In the genomic region with DNA sequence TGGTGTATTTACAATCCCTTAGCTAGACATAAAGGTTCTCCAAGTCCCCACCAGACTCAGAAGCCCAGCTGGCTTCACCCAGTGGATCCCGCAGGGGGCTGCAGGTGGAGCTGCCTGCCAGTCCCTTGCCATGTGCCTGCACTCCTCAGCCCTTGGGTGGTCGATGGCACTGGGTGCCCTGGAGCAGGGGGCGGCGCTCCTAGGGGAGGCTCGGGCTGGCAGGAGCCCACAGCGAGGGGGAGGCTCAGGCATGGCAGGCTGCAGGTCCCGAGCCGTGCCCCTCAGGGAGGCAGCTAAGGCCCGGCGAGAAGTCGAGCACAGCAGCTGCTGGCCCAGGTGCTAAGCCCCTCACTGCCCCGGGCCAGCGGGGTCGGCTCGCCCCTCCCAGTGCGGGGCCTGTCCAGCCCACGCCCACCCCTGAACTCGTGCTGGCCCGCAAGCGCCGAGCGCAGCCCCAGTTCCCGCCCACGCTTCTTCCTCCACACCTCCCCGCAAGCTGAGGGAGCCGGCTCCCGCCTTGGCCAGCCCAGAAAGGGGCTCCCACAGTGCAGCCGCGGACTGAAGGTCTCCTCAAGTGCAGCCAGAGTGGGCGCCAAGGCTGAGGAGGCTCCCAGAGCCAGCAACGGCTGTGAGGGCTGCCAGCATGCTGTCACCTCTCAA, we compare ENCODE assay signal across 7 cellular contexts.
DNase-seq lines count a peak whose midpoint lies in the region; ATAC-seq, FAIRE-seq and TF ChIP-seq lines count a peak whose summit lies in the region.
"Not testable (repeated sequence)": the region's sequence is repeated elsewhere in the genome, so short reads cannot be mapped to it uniquely, and the experiment has no call there.

No MANE protein-coding gene starts in this region.

- H2AFZ ChIP-seq in SK-N-SH (ENCODE audit: low read depth): 0 out of 2 replicates have a peak overlapping the region, but pooled peaks have one; percentile 61
- not testable (repeated sequence) for H2AFZ ChIP-seq in keratinocyte (ENCODE audit: control insufficient read depth, low read length)

- not testable (repeated sequence) for TF ChIP-seq CTCF in Calu3 (IDR thresholded peaks at IDR 0.05; ENCODE audit: unreplicated experiment); SK-N-SH (IDR thresholded peaks at IDR 0.05); brain microvascular endothelial cell (IDR thresholded peaks at IDR 0.05; ENCODE audit: low read depth, low read length, missing control alignments); keratinocyte (optimal IDR thresholded peaks at IDR 0.05 in 1 of 3, IDR thresholded peaks at IDR 0.05 in 1 of 3, conservative IDR thresholded peaks at IDR 0.05 in 1 of 3; ENCODE audit: extremely low read depth in 1 of 3, insufficient read depth in 2 of 3, low read length in 3 of 3); sigmoid colon (IDR thresholded peaks at IDR 0.05)

- H3K4me3 Mint-ChIP-seq in Calu3 (ENCODE audit: low read depth, unreplicated experiment): not testable (repeated sequence)

- not testable (repeated sequence) for H3K36me3 ChIP-seq in MG63; SK-N-SH (replicated peaks in 1 of 2; ENCODE audit: control insufficient read depth in 1 of 2, insufficient read depth in 2 of 2, low read length in 1 of 2); brain microvascular endothelial cell (replicated peaks); keratinocyte (ENCODE audit: control insufficient read depth in 2 of 2, extremely low read depth in 1 of 2, insufficient read depth in 2 of 2, low read length in 2 of 2); sigmoid colon

- H4K20me1 ChIP-seq in SK-N-SH (ENCODE audit: insufficient read depth); keratinocyte (ENCODE audit: control insufficient read depth, extremely low read depth, insufficient read depth, low read length): not testable (repeated sequence)

- H3K4me3 ChIP-seq in MG63; brain microvascular endothelial cell (ENCODE audit: low read depth, low read length); sigmoid colon: not testable (repeated sequence)
- H3K4me3 ChIP-seq in SK-N-SH (ENCODE audit: low read depth in 2 of 2, low read length in 1 of 2) (0 out of 4 replicates have a peak overlapping the region, but pooled peaks of 1 of the 2 experiments have one; percentile 53), keratinocyte (ENCODE audit: control insufficient read depth in 2 of 3, extremely low read depth in 1 of 3, insufficient read depth in 2 of 3, low read depth in 1 of 3, low read length in 3 of 3) (peak overlapping the region in 1 of 3 experiments; percentile 10)

- FAIRE-seq in keratinocyte (lab: Jason Lieb, UNC): not testable (repeated sequence)

- not testable (repeated sequence) for BruUV-seq in Calu3 (replicated peaks; lab: Mats Ljungman, UMichigan)

- not testable (repeated sequence) for TF ChIP-seq RAD21 in SK-N-SH (IDR thresholded peaks at IDR 0.05; ENCODE audit: low read length)

- H3K9me1 ChIP-seq in keratinocyte (ENCODE audit: control insufficient read depth, extremely low read depth, insufficient read depth, low read length): not testable (repeated sequence)

- peak; percentile 38 for ATAC-seq in esophagus mucosa

- dilution Hi-C loops in keratinocyte (cut with MboI; ENCODE audit: extremely low pct_ligation_motif_present, low sequenced_read_pairs): not testable (repeated sequence)

- 69% methylated on average over 4 of the region's 31 CpGs for WGBS in SK-N-SH (ENCODE audit: low lambda C conversion rate)
- WGBS in sigmoid colon, 2 donors: 90 to 92% methylated on average over 31 of the region's 31 CpGs

- not testable (repeated sequence) for H3K79me2 ChIP-seq in SK-N-SH (ENCODE audit: insufficient read depth); keratinocyte (ENCODE audit: control insufficient read depth, insufficient read depth, low read length)

- POLR2A ChIA-PET in SK-N-SH (lab: Yijun Ruan, JAX): not testable (repeated sequence)

- peak overlapping the region; percentile 69 to 79 for H3K27ac ChIP-seq in SK-N-SH (ENCODE audit: low read depth in 2 of 2, low read length in 1 of 2)
- H3K27ac ChIP-seq in brain microvascular endothelial cell: peak overlapping the region; percentile 76
- peak overlapping the region; percentile 42 for H3K27ac ChIP-seq in keratinocyte (ENCODE audit: control insufficient read depth, insufficient read depth, low read length)
- peak overlapping the region in 3 of 4 donors; percentile 28 to 59 (median 30) for H3K27ac ChIP-seq in sigmoid colon

- H3K9me3 Mint-ChIP-seq in Calu3 (ENCODE audit: low read depth, unreplicated experiment): not testable (repeated sequence)

- not testable (repeated sequence) for DNase-seq in Calu3; SK-N-SH; brain microvascular endothelial cell; keratinocyte (ENCODE audit: low read depth, low spot score); sigmoid colon
- DNase-seq in MG63: peak; percentile 30

- H3K27me3 Mint-ChIP-seq in Calu3 (ENCODE audit: unreplicated experiment): not testable (repeated sequence)

- peaks cover 48% of the 10 kb centered on the region for H3F3A ChIP-seq in SK-N-SH (replicated peaks; ENCODE audit: insufficient read depth)

- peak overlapping the region; percentile 45 for H3K27ac Mint-ChIP-seq in Calu3 (ENCODE audit: unreplicated experiment)

- H3K9me3 ChIP-seq in MG63; SK-N-SH; keratinocyte (ENCODE audit: control insufficient read depth, low read depth, low read length); sigmoid colon: not testable (repeated sequence)

- H3K9me2 ChIP-seq in SK-N-SH: not testable (repeated sequence)

- peak overlapping the region; percentile 80 for H3K4me2 ChIP-seq in SK-N-SH
- not testable (repeated sequence) for H3K4me2 ChIP-seq in keratinocyte (ENCODE audit: control insufficient read depth, extremely low read depth, insufficient read depth, low read depth, low read length)

- H3K4me1 Mint-ChIP-seq in Calu3 (ENCODE audit: low read depth, unreplicated experiment): peaks cover 51% of the 10 kb centered on the region

- not testable (repeated sequence) for H3K36me3 Mint-ChIP-seq in Calu3 (ENCODE audit: insufficient read depth, unreplicated experiment)

- TF ChIP-seq EP300 in SK-N-SH (IDR thresholded peaks at IDR 0.05; ENCODE audit: borderline replicate concordance in 1 of 2, low read depth in 1 of 2, low read length in 1 of 2); sigmoid colon (IDR thresholded peaks at IDR 0.05): not testable (repeated sequence)

- CTCF ChIA-PET in Calu3 (lab: Charles Lee): not testable (repeated sequence)
- CTCF ChIA-PET in SK-N-SH (lab: Yijun Ruan, JAX): interaction anchor here (0.6 to 2.2 kb wide), 4 partner anchors 12 to 929 kb away, joined by 3 to 6 read pairs (median 3); no protein-coding TSS in a partner anchor

- H3K9ac ChIP-seq in SK-N-SH: peak overlapping the region; percentile 47; the same call in 1 of the 2 replicates
- not testable (repeated sequence) for H3K9ac ChIP-seq in keratinocyte (ENCODE audit: control insufficient read depth, extremely low read depth, insufficient read depth, low read length)

- H3K4me1 ChIP-seq in SK-N-SH (ENCODE audit: control insufficient read depth in 1 of 2, insufficient read depth in 2 of 2, low read depth in 1 of 2, low read length in 1 of 2) (peaks cover 3 to 42% of the 10 kb centered on the region in 2 experiments; a peak in 2 of 4 replicates), keratinocyte (ENCODE audit: control insufficient read depth, extremely low read depth, insufficient read depth, low read length) (peaks cover 37% of the 10 kb centered on the region), sigmoid colon (peaks cover 0 to 15% (median 8%) of the 10 kb centered on the region in 4 donors)

- intact Hi-C loops in Calu3 (cut with micrococcal nuclease; ENCODE audit: unreplicated experiment); sigmoid colon (cut with DNase I): not testable (repeated sequence)

- TF ChIP-seq POLR2A in sigmoid colon (IDR thresholded peaks at IDR 0.05): not testable (repeated sequence)

- not testable (repeated sequence) for H3K27me3 ChIP-seq in MG63; SK-N-SH (ENCODE audit: insufficient read depth); brain microvascular endothelial cell (replicated peaks); keratinocyte (ENCODE audit: control insufficient read depth, extremely low read depth, insufficient read depth, low read length); sigmoid colon

- in situ Hi-C loops in brain microvascular endothelial cell (cut with HindIII; ENCODE audit: low pct_ligation_motif_present, low sequenced_read_pairs): not testable (repeated sequence)
